Comparison of ENCODE assay signal across 1 cellular context in the genomic region with DNA sequence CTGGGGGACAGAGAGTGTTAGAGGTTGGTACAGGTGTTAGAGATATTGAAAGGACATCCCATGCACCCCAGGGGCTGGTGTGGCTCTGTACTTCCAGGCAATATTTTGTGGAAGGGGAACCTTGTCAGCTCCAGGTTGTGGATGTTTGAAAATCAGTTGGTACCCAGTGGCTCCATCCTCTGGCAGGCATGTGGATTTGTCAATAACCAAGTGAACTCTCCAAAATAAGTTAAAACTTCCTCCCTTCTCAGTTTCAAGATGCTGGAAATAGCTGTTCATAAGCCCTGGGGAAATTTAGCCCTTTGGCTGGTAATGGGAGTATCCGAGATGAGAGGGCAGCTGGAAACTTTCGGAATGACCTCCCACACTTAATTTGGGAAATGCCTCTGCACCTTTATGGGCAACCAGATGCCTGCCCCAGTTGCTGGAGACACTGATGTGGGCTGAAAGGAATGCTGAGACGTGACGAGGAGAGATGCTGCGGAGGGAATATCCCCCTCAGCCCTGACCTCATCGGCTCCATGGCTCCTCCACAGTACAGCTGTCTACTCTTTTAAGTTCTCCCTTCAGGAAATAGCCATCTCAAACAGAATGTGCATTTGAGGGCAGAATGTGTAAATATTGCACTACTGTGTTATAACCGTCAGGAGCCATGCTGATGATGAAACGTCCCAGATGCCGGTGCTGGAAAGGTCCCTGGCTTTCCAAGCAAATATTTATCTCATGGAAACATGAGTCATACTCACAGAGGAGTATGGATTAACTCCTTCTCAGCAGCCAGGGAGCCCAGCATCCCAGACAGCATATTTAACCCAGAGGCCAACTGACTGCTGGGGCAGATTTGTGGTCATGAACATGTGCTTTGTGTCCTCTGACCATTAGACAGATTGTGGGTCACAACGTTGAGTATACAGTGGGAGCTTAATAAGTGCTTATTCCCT.
TF ChIP-seq lines count a peak whose summit lies in the region.

No MANE protein-coding gene starts in this region.

TF ChIP-seq in HEK293, 187 proteins besides CTCF, POLR2A, EP300 and RAD21 (continued from another document and continues in another):
- TF ChIP-seq PRDM10 (tag by site-specific recombination; IDR thresholded peaks at IDR 0.05): peak; percentile 60
- TF ChIP-seq, protein P1, sequence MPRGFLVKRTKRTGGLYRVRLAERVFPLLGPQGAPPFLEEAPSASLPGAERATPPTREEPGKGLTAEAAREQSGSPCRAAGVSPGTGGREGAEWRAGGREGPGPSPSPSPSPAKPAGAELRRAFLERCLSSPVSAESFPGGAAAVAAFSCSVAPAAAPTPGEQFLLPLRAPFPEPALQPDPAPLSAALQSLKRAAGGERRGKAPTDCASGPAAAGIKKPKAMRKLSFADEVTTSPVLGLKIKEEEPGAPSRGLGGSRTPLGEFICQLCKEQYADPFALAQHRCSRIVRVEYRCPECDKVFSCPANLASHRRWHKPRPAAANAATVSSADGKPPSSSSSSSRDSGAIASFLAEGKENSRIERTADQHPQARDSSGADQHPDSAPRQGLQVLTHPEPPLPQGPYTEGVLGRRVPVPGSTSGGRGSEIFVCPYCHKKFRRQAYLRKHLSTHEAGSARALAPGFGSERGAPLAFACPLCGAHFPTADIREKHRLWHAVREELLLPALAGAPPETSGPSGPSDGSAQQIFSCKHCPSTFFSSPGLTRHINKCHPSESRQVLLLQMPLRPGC (tag by site-specific recombination; IDR thresholded peaks at IDR 0.05): peak; percentile 69; the same call in 1 of the 2 replicates
- peak; percentile 66; the same call in 1 of the 2 replicates for TF ChIP-seq ZNF24 (tag by site-specific recombination; IDR thresholded peaks at IDR 0.05)
- peak; percentile 14; the same call in 1 of the 2 replicates for TF ChIP-seq ZNF391 (tag by site-specific recombination; IDR thresholded peaks at IDR 0.05; ENCODE audit: borderline replicate concordance, low read depth)
- peak; percentile 79; the same call in 1 of the 2 replicates for TF ChIP-seq ZEB2 (tag by site-specific recombination; IDR thresholded peaks at IDR 0.05)
- TF ChIP-seq ZNF544 (tag by site-specific recombination; IDR thresholded peaks at IDR 0.05): no peak
- TF ChIP-seq ZNF843 (tag by site-specific recombination; IDR thresholded peaks at IDR 0.05): peak; percentile 78
- peak; percentile 12 for TF ChIP-seq SETDB1 (IDR thresholded peaks at IDR 0.05; ENCODE audit: insufficient read length, low read length)
- TF ChIP-seq GLI2 (tag by site-specific recombination; IDR thresholded peaks at IDR 0.05; ENCODE audit: borderline replicate concordance, low read depth): peak; percentile 28; the same call in 1 of the 2 replicates
- peak; percentile 52; the same call in 1 of the 2 replicates for TF ChIP-seq TRIM28 (IDR thresholded peaks at IDR 0.05; ENCODE audit: borderline replicate concordance, low read length)
- TF ChIP-seq YY1 (tag by site-specific recombination; IDR thresholded peaks at IDR 0.05): no peak
- TF ChIP-seq ZSCAN16 (tag by site-specific recombination; IDR thresholded peaks at IDR 0.05): no peak
- TF ChIP-seq, protein P2, sequence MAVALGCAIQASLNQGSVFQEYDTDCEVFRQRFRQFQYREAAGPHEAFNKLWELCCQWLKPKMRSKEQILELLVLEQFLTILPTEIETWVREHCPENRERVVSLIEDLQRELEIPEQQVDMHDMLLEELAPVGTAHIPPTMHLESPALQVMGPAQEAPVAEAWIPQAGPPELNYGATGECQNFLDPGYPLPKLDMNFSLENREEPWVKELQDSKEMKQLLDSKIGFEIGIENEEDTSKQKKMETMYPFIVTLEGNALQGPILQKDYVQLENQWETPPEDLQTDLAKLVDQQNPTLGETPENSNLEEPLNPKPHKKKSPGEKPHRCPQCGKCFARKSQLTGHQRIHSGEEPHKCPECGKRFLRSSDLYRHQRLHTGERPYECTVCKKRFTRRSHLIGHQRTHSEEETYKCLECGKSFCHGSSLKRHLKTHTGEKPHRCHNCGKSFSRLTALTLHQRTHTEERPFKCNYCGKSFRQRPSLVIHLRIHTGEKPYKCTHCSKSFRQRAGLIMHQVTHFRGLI (tag by site-specific recombination; IDR thresholded peaks at IDR 0.05): peak; percentile 10; the same call in 1 of the 2 replicates
- TF ChIP-seq ZNF184 (tag by site-specific recombination; IDR thresholded peaks at IDR 0.05): 0 out of 2 replicates have a peak, but pooled peaks have one; percentile 7
- peak; percentile 87 for TF ChIP-seq ZBTB21 (tag by site-specific recombination; IDR thresholded peaks at IDR 0.05)
- TF ChIP-seq ZNF521 (tag by site-specific recombination; IDR thresholded peaks at IDR 0.05): no peak
- TF ChIP-seq, protein P3, sequence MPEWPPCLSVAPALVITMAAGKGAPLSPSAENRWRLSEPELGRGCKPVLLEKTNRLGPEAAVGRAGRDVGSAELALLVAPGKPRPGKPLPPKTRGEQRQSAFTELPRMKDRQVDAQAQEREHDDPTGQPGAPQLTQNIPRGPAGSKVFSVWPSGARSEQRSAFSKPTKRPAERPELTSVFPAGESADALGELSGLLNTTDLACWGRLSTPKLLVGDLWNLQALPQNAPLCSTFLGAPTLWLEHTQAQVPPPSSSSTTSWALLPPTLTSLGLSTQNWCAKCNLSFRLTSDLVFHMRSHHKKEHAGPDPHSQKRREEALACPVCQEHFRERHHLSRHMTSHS (tag by site-specific recombination; IDR thresholded peaks at IDR 0.05): no peak
- 0 out of 2 replicates have a peak, but pooled peaks have one; percentile 13 for TF ChIP-seq ZIC2 (tag by site-specific recombination; IDR thresholded peaks at IDR 0.05)
- TF ChIP-seq ZNF366 (tag by site-specific recombination; conservative IDR thresholded peaks at IDR 0.05): peak; percentile 41
- peak; percentile 75 for TF ChIP-seq OSR2 (tag by site-specific recombination; IDR thresholded peaks at IDR 0.05)
- TF ChIP-seq SP2 (tag by site-specific recombination; IDR thresholded peaks at IDR 0.05): 0 out of 2 replicates have a peak, but pooled peaks have one; percentile 17
- peak; percentile 43 for TF ChIP-seq PRDM1 (tag by site-specific recombination; IDR thresholded peaks at IDR 0.05)
- TF ChIP-seq PATZ1 (tag by site-specific recombination; IDR thresholded peaks at IDR 0.05): peak; percentile 51
- TF ChIP-seq ZNF37A (tag by site-specific recombination; IDR thresholded peaks at IDR 0.05): no peak
- peak; percentile 32; the same call in 1 of the 2 replicates for TF ChIP-seq ZNF791 (tag by site-specific recombination; IDR thresholded peaks at IDR 0.05)
- 0 out of 2 replicates have a peak, but pooled peaks have one; percentile 10 for TF ChIP-seq ZNF548 (tag by site-specific recombination; IDR thresholded peaks at IDR 0.05)
- peak; percentile 67 for TF ChIP-seq ZBTB48 (tag by site-specific recombination; IDR thresholded peaks at IDR 0.05)
- TF ChIP-seq, protein P4, sequence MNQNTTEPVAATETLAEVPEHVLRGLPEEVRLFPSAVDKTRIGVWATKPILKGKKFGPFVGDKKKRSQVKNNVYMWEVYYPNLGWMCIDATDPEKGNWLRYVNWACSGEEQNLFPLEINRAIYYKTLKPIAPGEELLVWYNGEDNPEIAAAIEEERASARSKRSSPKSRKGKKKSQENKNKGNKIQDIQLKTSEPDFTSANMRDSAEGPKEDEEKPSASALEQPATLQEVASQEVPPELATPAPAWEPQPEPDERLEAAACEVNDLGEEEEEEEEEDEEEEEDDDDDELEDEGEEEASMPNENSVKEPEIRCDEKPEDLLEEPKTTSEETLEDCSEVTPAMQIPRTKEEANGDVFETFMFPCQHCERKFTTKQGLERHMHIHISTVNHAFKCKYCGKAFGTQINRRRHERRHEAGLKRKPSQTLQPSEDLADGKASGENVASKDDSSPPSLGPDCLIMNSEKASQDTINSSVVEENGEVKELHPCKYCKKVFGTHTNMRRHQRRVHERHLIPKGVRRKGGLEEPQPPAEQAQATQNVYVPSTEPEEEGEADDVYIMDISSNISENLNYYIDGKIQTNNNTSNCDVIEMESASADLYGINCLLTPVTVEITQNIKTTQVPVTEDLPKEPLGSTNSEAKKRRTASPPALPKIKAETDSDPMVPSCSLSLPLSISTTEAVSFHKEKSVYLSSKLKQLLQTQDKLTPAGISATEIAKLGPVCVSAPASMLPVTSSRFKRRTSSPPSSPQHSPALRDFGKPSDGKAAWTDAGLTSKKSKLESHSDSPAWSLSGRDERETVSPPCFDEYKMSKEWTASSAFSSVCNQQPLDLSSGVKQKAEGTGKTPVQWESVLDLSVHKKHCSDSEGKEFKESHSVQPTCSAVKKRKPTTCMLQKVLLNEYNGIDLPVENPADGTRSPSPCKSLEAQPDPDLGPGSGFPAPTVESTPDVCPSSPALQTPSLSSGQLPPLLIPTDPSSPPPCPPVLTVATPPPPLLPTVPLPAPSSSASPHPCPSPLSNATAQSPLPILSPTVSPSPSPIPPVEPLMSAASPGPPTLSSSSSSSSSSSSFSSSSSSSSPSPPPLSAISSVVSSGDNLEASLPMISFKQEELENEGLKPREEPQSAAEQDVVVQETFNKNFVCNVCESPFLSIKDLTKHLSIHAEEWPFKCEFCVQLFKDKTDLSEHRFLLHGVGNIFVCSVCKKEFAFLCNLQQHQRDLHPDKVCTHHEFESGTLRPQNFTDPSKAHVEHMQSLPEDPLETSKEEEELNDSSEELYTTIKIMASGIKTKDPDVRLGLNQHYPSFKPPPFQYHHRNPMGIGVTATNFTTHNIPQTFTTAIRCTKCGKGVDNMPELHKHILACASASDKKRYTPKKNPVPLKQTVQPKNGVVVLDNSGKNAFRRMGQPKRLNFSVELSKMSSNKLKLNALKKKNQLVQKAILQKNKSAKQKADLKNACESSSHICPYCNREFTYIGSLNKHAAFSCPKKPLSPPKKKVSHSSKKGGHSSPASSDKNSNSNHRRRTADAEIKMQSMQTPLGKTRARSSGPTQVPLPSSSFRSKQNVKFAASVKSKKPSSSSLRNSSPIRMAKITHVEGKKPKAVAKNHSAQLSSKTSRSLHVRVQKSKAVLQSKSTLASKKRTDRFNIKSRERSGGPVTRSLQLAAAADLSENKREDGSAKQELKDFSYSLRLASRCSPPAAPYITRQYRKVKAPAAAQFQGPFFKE (tag by site-specific recombination; IDR thresholded peaks at IDR 0.05; ENCODE audit: borderline replicate concordance): no peak
- 0 out of 2 replicates have a peak, but pooled peaks have one; percentile 19 for TF ChIP-seq BCL6B (tag by site-specific recombination; IDR thresholded peaks at IDR 0.05)
- TF ChIP-seq ZNF112 (tag by site-specific recombination; IDR thresholded peaks at IDR 0.05): no peak
- peak; percentile 83 for TF ChIP-seq GLIS1 (tag by site-specific recombination; IDR thresholded peaks at IDR 0.05)
- peak; percentile 73 for TF ChIP-seq WT1 (tag by site-specific recombination; IDR thresholded peaks at IDR 0.05)
- TF ChIP-seq ZNF600 (tag by site-specific recombination; IDR thresholded peaks at IDR 0.05): peak; percentile 99
- TF ChIP-seq ZNF132 (tag by site-specific recombination; IDR thresholded peaks at IDR 0.05; ENCODE audit: borderline replicate concordance): no peak
- TF ChIP-seq ZFP69B (tag by site-specific recombination; IDR thresholded peaks at IDR 0.05): 0 out of 2 replicates have a peak, but pooled peaks have one; percentile 39
- no peak for TF ChIP-seq ZFP41 (tag by site-specific recombination; IDR thresholded peaks at IDR 0.05; ENCODE audit: borderline replicate concordance)
- TF ChIP-seq KLF7 (tag by site-specific recombination; IDR thresholded peaks at IDR 0.05; ENCODE audit: borderline replicate concordance): no peak
